12 cellular contexts compared by ENCODE assay signal in the genomic region with DNA sequence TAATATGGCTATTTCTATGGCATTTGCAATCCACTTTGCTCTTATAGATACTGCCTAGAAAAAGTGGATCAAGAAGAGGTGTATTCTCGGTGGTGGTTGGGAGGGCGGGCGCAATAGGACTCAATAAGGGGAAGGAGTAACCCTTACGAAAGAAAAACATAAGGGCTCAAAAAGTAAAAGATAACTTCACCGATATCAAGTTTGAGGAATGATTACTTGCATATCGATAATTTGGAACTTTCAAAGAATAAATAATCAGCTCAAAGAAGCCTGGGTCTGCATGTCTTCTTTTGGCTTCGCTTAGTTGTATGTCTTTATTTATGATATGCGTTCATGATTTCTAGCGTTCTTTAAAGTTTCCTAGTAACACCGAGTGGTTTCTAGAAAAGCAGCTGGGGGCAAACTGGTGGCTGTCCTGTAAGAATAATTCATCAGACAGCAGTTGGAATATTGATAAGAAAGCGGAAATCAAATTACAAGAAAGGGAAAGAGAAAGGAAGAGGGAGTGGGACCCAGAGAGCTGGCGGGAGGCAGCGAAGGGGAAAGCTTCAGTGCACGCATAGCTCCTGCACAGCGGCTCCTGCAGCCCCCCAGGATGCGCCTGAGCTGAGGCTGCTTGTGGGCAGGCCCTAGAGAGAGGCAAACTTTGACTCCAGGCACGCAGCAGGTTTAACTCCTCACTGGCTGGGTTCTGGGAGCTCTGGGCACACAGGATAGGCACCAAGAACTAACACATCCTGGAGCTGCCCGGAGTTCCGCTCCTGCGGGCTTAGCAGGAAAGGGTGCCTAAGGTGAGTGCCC. TPM values are rescaled to one million over a fixed set of nuclear protein-coding genes. Genes with fewer than 3 reads are reported as not detected.
DNase-seq lines count a peak whose midpoint lies in the region; ATAC-seq lines count a peak whose summit lies in the region.
"Had no signal": no experiment of that assay in that cellular context is flagged by ENCODE, and none has a peak within 500 bp of the region (broad histone marks: within the 10 kb centered on the region; RNA-seq: fewer than 3 reads in every experiment).

No MANE protein-coding gene starts in this region.

- peaks cover 32% of the 10 kb centered on the region for H3K27me3 Mint-ChIP-seq in activated T-cell treated with anti-CD3 and anti-CD28 coated beads, Interleukin-2, amount 50 U/mL, for 4 hours (ENCODE audit: low read depth)
- H3K27me3 Mint-ChIP-seq in activated CD8-positive, alpha-beta T cell treated with anti-CD3 and anti-CD28 coated beads, Interleukin-2, amount 10 ng/mL, durations not matched to agents 7 days and 5 days (ENCODE audit: low read depth): peaks cover 70% of the 10 kb centered on the region
- H3K27me3 Mint-ChIP-seq in stimulated activated naive CD8-positive, alpha-beta T cell treated with anti-CD3 and anti-CD28 coated beads, Interleukin-15, amount 100 ng/mL, for 72 hours: peaks cover 55% of the 10 kb centered on the region

- H3K4me3 ChIP-seq in iPS-18c (ENCODE audit: insufficient read depth, low read depth, low read length): peak overlapping the region; percentile 32

- H3K27ac Mint-ChIP-seq in activated CD8-positive, alpha-beta T cell treated with anti-CD3 and anti-CD28 coated beads, Interleukin-2, amount 10 ng/mL, durations not matched to agents 7 days and 5 days: no peak overlapping the region
- no peak overlapping the region for H3K27ac Mint-ChIP-seq in stimulated activated naive CD8-positive, alpha-beta T cell treated with anti-CD3 and anti-CD28 coated beads, Interleukin-15, amount 100 ng/mL, for 72 hours

- H3K9me3 Mint-ChIP-seq in activated T-cell treated with anti-CD3 and anti-CD28 coated beads, Interleukin-2, amount 50 U/mL, for 4 hours: no peaks in the 10 kb centered on the region
- H3K9me3 Mint-ChIP-seq in activated CD8-positive, alpha-beta T cell treated with anti-CD3 and anti-CD28 coated beads, Interleukin-2, amount 10 ng/mL, durations not matched to agents 7 days and 5 days (ENCODE audit: insufficient read depth): no peaks in the 10 kb centered on the region
- no peaks in the 10 kb centered on the region for H3K9me3 Mint-ChIP-seq in stimulated activated naive CD8-positive, alpha-beta T cell treated with anti-CD3 and anti-CD28 coated beads, Interleukin-15, amount 100 ng/mL, for 72 hours

- CTCF ChIA-PET in activated CD8-positive, alpha-beta T cell treated with anti-CD3 and anti-CD28 coated beads, Interleukin-2, amount 10 ng/mL, durations not matched to agents 7 days and 5 days (lab: Charles Lee): interaction anchor here (0.8 to 1.9 kb wide), 7 partner anchors 17 to 527 kb away, joined by 3 to 10 read pairs (median 3); no protein-coding TSS in a partner anchor

- no peak for ATAC-seq in activated T-cell treated with anti-CD3 and anti-CD28 coated beads, Interleukin-2, amount 50 U/mL, for 4 hours
- ATAC-seq in activated CD8-positive, alpha-beta T cell treated with anti-CD3 and anti-CD28 coated beads, Interleukin-2, amount 10 ng/mL, durations not matched to agents 7 days and 5 days: peak; percentile 12
- no peak for ATAC-seq in stimulated activated naive CD8-positive, alpha-beta T cell treated with anti-CD3 and anti-CD28 coated beads, Interleukin-15, amount 100 ng/mL, for 72 hours
- ATAC-seq in activated CD4-positive, CD25-positive, alpha-beta regulatory T cell treated with anti-CD3 and anti-CD28 coated beads, Interleukin-2, amount 50 U/mL, for 24 hours: no peak

- H3K4me3 Mint-ChIP-seq in activated T-cell treated with anti-CD3 and anti-CD28 coated beads, Interleukin-2, amount 50 U/mL, for 4 hours: peak overlapping the region; percentile 81
- peak overlapping the region; percentile 21 for H3K4me3 Mint-ChIP-seq in activated CD8-positive, alpha-beta T cell treated with anti-CD3 and anti-CD28 coated beads, Interleukin-2, amount 10 ng/mL, durations not matched to agents 7 days and 5 days
- H3K4me3 Mint-ChIP-seq in stimulated activated naive CD8-positive, alpha-beta T cell treated with anti-CD3 and anti-CD28 coated beads, Interleukin-15, amount 100 ng/mL, for 72 hours: peak overlapping the region; percentile 81 to 82

- no peak for DNase-seq in activated T-cell treated with anti-CD3 and anti-CD28 coated beads, Interleukin-2, amount 50 U/mL, for 4 hours
- no peak for DNase-seq in activated T-cell treated with anti-CD3 and anti-CD28 coated beads, Interleukin-2, amount 50 U/mL, for 1 hour
- no peak for DNase-seq in activated CD8-positive, alpha-beta T cell treated with anti-CD3 and anti-CD28 coated beads, Interleukin-2, amount 10 ng/mL, durations not matched to agents 7 days and 5 days
- no peak for DNase-seq in stimulated activated naive CD8-positive, alpha-beta T cell treated with anti-CD3 and anti-CD28 coated beads, Interleukin-15, amount 100 ng/mL, for 72 hours
- DNase-seq in NCI-H2171 treated with DMSO at 0.1 percent for 48 hours (lab: John Stamatoyannopoulos, UW): no peak
- DNase-seq in Kasumi-1 (lab: John Stamatoyannopoulos, UW): no peak
- DNase-seq: ACHN; effector memory CD4-positive, alpha-beta T cell; kidney glomerular epithelial cell; NCI-H510A treated with DMSO at 0.1 percent for 48 hours had no signal

- POLR2A ChIA-PET in activated CD8-positive, alpha-beta T cell treated with anti-CD3 and anti-CD28 coated beads, Interleukin-2, amount 10 ng/mL, durations not matched to agents 7 days and 5 days (lab: Charles Lee): interaction anchor here (1.3 kb wide), 1 partner anchor 9 kb away, joined by 4 read pairs; the partner anchor contains the start of gene FLI1

- H3K4me1 Mint-ChIP-seq in activated T-cell treated with anti-CD3 and anti-CD28 coated beads, Interleukin-2, amount 50 U/mL, for 4 hours (ENCODE audit: low read depth): peaks cover 46% of the 10 kb centered on the region
- peaks cover 49% of the 10 kb centered on the region for H3K4me1 Mint-ChIP-seq in activated CD8-positive, alpha-beta T cell treated with anti-CD3 and anti-CD28 coated beads, Interleukin-2, amount 10 ng/mL, durations not matched to agents 7 days and 5 days (ENCODE audit: low read depth)
- peaks cover 41% of the 10 kb centered on the region for H3K4me1 Mint-ChIP-seq in stimulated activated naive CD8-positive, alpha-beta T cell treated with anti-CD3 and anti-CD28 coated beads, Interleukin-15, amount 100 ng/mL, for 72 hours

- H3K36me3 Mint-ChIP-seq in activated T-cell treated with anti-CD3 and anti-CD28 coated beads, Interleukin-2, amount 50 U/mL, for 4 hours (ENCODE audit: insufficient read depth): no peaks in the 10 kb centered on the region
- H3K36me3 Mint-ChIP-seq in activated CD8-positive, alpha-beta T cell treated with anti-CD3 and anti-CD28 coated beads, Interleukin-2, amount 10 ng/mL, durations not matched to agents 7 days and 5 days (ENCODE audit: low read depth): no peaks in the 10 kb centered on the region

- H3K9me3 ChIP-seq in iPS-18c (ENCODE audit: control insufficient read depth, insufficient read depth, low read length): no peaks in the 10 kb centered on the region

RNA-seq across cellular contexts. Expression of gene FLI1, which starts 9.1 kb away (rescaled TPM):
- total RNA-seq in activated T-cell treated with anti-CD3 and anti-CD28 coated beads, Interleukin-2, amount 50 U/mL, for 4 hours: 10 to 100 TPM; 18.1 to 22.7 (median 21.7) TPM
- 10 to 100 TPM; 83.4 to 93.4 TPM for total RNA-seq in activated CD8-positive, alpha-beta T cell treated with anti-CD3 and anti-CD28 coated beads, Interleukin-2, amount 10 ng/mL, durations not matched to agents 7 days and 5 days

Comparison
In these comparisons a context has a peak if more than half of its experiments do, and no peak if none do; other contexts are left out.
1. H3K4me3 Mint-ChIP-seq: peak in every context shown above with its lines; median percentile 82 in stimulated activated naive CD8-positive, alpha-beta T cell treated with anti-CD3 and anti-CD28 coated beads, Interleukin-15, amount 100 ng/mL, for 72 hours; 81 in activated T-cell treated with anti-CD3 and anti-CD28 coated beads, Interleukin-2, amount 50 U/mL, for 4 hours; 21 in activated CD8-positive, alpha-beta T cell treated with anti-CD3 and anti-CD28 coated beads, Interleukin-2, amount 10 ng/mL, durations not matched to agents 7 days and 5 days.